23 cellular contexts compared by ENCODE assay signal in the genomic region with DNA sequence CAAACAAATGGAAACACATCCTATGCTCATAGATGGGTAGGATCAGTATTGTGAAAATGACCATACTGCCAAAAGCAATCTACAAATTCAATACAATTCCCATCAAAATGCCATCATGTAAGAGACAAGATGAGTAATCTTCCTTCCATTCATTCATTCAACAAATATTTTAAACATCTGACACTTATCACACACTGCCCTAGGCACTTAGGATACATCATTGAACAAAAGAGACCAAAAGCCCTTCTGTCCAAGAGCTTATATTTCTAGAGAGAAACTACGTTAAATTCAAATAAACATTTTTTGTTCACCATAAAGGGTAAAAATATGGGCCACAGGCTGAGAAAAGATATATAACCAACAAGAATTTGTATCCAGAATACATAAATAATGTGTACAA.
"Had no signal": no experiment of that assay in that cellular context is flagged by ENCODE, and none has a peak within 500 bp of the region (broad histone marks: within the 10 kb centered on the region; RNA-seq: fewer than 3 reads in every experiment).

No MANE protein-coding gene starts in this region.

- H3K9me3 ChIP-seq: colonic mucosa, esophagus muscularis mucosa, esophagus squamous epithelium, gastrocnemius medialis, gastroesophageal sphincter, heart left ventricle, heart right ventricle had no signal

- H3K27me3 ChIP-seq: colonic mucosa, dorsolateral prefrontal cortex, esophagus muscularis mucosa, esophagus squamous epithelium, foreskin keratinocyte, gastrocnemius medialis, gastroesophageal sphincter, heart left ventricle, heart right ventricle had no signal

- H3K36me3 ChIP-seq: colonic mucosa, esophagus muscularis mucosa, esophagus squamous epithelium, gastrocnemius medialis, gastroesophageal sphincter, heart left ventricle, heart right ventricle had no signal

- H3K27ac ChIP-seq: colonic mucosa, coronary artery, dorsolateral prefrontal cortex, epithelial cell of prostate, esophagus muscularis mucosa, esophagus squamous epithelium, foreskin keratinocyte, gastrocnemius medialis, gastroesophageal sphincter, heart left ventricle, heart right ventricle had no signal

- DNase-seq: colonic mucosa; cortex of kidney; dermis blood vessel endothelial cell; dorsolateral prefrontal cortex; effector CD4-positive, alpha-beta T cell; effector CD8-positive, alpha-beta T cell; effector memory CD4-positive, alpha-beta T cell; effector memory CD8-positive, alpha-beta T cell; endodermal cell; erythroblast; esophagus squamous epithelium; foreskin fibroblast; gastrocnemius medialis; glutamatergic neuron; head of caudate nucleus; heart left ventricle; heart right ventricle had no signal

- H3K4me1 ChIP-seq: colonic mucosa, esophagus muscularis mucosa, esophagus squamous epithelium, gastrocnemius medialis, gastroesophageal sphincter, heart left ventricle, heart right ventricle had no signal

- ATAC-seq: effector memory CD8-positive, alpha-beta T cell; esophagus mucosa; foreskin keratinocyte; gastrocnemius medialis; gastroesophageal sphincter; heart left ventricle; heart right ventricle had no signal

- H3K4me3 ChIP-seq: colonic mucosa, coronary artery, dorsolateral prefrontal cortex, esophagus muscularis mucosa, esophagus squamous epithelium, gastrocnemius medialis, gastroesophageal sphincter, heart left ventricle, heart right ventricle had no signal
